Comparison of ENCODE assay signal across 8 cellular contexts in genomic region chr17:28661635-28662526, GRCh38. TPM values are rescaled to one million over a fixed set of nuclear protein-coding genes. Genes with fewer than 3 reads are reported as not detected.
A peak's percentile ranks its signal among the peaks of the same experiment; 100 is the strongest.
DNase-seq lines count a peak whose midpoint lies in the region; TF ChIP-seq lines count a peak whose summit lies in the region.

Gene SDF2, minus strand, starts transcription at chr17:28661906. Its CDS starts 30 bp downstream, at chr17:28661876.
Gene SUPT6H, plus strand, starts transcription at chr17:28662205. Its CDS starts 11,197 bp downstream, at chr17:28673402.

- TF ChIP-seq CTCF in fibroblast of the aortic adventitia (IDR thresholded peaks at IDR 0.05; ENCODE audit: insufficient read depth, low read length) (no peak), neural cell (IDR thresholded peaks at IDR 0.05; ENCODE audit: poor library complexity, severe bottlenecking) (no peak), stomach (IDR thresholded peaks at IDR 0.05) (no peak)

- intact Hi-C loops in stomach (cut with DNase I; ENCODE audit: low total_unique reads), result no loop called here

- no peaks in the 10 kb centered on the region for H3K27me3 ChIP-seq in H7 (ENCODE audit: control insufficient read depth, insufficient read depth, low read length)
- no peaks in the 10 kb centered on the region for H3K27me3 ChIP-seq in MG63
- H3K27me3 ChIP-seq in neural cell (ENCODE audit: insufficient read depth, low read depth, low read length), result no peaks in the 10 kb centered on the region
- no peaks in the 10 kb centered on the region for H3K27me3 ChIP-seq in stomach

- TF ChIP-seq POLR2A in stomach (IDR thresholded peaks at IDR 0.05), result peak in 2 of 4 donors; percentile 56 to 86

- no peaks in the 10 kb centered on the region for H3K9me2 ChIP-seq in neural cell (ENCODE audit: insufficient read depth, low read length)

- peaks cover 4% of the 10 kb centered on the region for H4K20me1 ChIP-seq in neural cell (ENCODE audit: insufficient read depth)

- WGBS in stomach, 5 donors, result 0 to 1% (median 0%) methylated on average over 48 to 66 of the region's 66 CpGs

- H3K4me3 ChIP-seq in H7 (ENCODE audit: insufficient read depth, low read depth, low read length) (peak within 1 kb of the TSS; percentile 91), MG63 (peak within 1 kb of the TSS; percentile 81), fibroblast of the aortic adventitia (ENCODE audit: low read depth, low read length) (peak within 1 kb of the TSS; percentile 97), neural cell (ENCODE audit: low read length) (peak within 1 kb of the TSS; percentile 92), stomach (peak within 1 kb of the TSS; percentile 75 to 90 (median 84))

- H3K9me3 ChIP-seq in MG63 (peaks cover 5% of the 10 kb centered on the region), neural cell (ENCODE audit: low read length) (no peaks in the 10 kb centered on the region), stomach (no peaks in the 10 kb centered on the region)

- peaks cover 22 to 60% (median 51%) of the 10 kb centered on the region in 4 donors for H3K4me1 ChIP-seq in stomach

- no peak for TF ChIP-seq RAD21 in neural cell (conservative IDR thresholded peaks at IDR 0.05)

- H3K27ac ChIP-seq in neural cell (ENCODE audit: low read length), result peak within 1 kb of the TSS; percentile 98
- H3K27ac ChIP-seq in stomach, result peak within 1 kb of the TSS; percentile 93 to 99 (median 98)

- H3K79me2 ChIP-seq in neural cell (replicated peaks; ENCODE audit: insufficient read depth, low read length), result peaks cover 67% of the 10 kb centered on the region

- H3K9ac ChIP-seq in neural cell (ENCODE audit: low read length), result peak within 1 kb of the TSS; percentile 95

- H2AFZ ChIP-seq in neural cell (ENCODE audit: low read depth, low read length), result peak within 1 kb of the TSS; percentile 90

- in situ Hi-C loops in G401 (cut with HindIII; ENCODE audit: low sequenced_read_pairs), result no loop called here

- peak; percentile 58 for TF ChIP-seq EP300 in neural cell (conservative IDR thresholded peaks at IDR 0.05; ENCODE audit: poor library complexity, severe bottlenecking)
- TF ChIP-seq EP300 in stomach (IDR thresholded peaks at IDR 0.05), result no peak

- peaks cover 2% of the 10 kb centered on the region for H3K36me3 ChIP-seq in H7 (replicated peaks; ENCODE audit: control insufficient read depth, insufficient read depth, low read length)
- peaks cover 64% of the 10 kb centered on the region for H3K36me3 ChIP-seq in MG63
- peaks cover 4% of the 10 kb centered on the region for H3K36me3 ChIP-seq in neural cell (ENCODE audit: insufficient read depth, low read length)
- H3K36me3 ChIP-seq in stomach, result peaks cover 9 to 51% (median 42%) of the 10 kb centered on the region in 4 donors

- no peaks in the 10 kb centered on the region for H3F3A ChIP-seq in neural cell (ENCODE audit: insufficient read depth, low read length, poor library complexity, severe bottlenecking)

- peak within 1 kb of the TSS; percentile 98 for H3K4me2 ChIP-seq in neural cell (ENCODE audit: low read length)

- peak; percentile 93 for DNase-seq in G401 (ENCODE audit: low spot score)
- peak; percentile 95 for DNase-seq in H7
- DNase-seq in MG63, result peak; percentile 91
- DNase-seq in SHP77 (lab: John Stamatoyannopoulos, UW), result peak; percentile 80 to 85
- peak; percentile 91 for DNase-seq in activated effector memory CD4-positive, alpha-beta T cell treated with Interleukin-2 at 50 U/mL for 16 hours
- DNase-seq in fibroblast of the aortic adventitia (ENCODE audit: low read depth), result peak; percentile 85
- peak; percentile 93 for DNase-seq in stomach

TF ChIP-seq in neural cell, 6 proteins besides CTCF, POLR2A, EP300 and RAD21:
- TF ChIP-seq MXI1 (conservative IDR thresholded peaks at IDR 0.05; ENCODE audit: poor library complexity, severe bottlenecking) (peak; percentile 87), EZH2 (IDR thresholded peaks at IDR 0.05; ENCODE audit: borderline replicate concordance, insufficient read depth, low read length, poor library complexity, severe bottlenecking) (no peak), REST (IDR thresholded peaks at IDR 0.05; ENCODE audit: borderline replicate concordance) (peak; percentile 95), TAF1 (IDR thresholded peaks at IDR 0.05; ENCODE audit: low read depth) (peak; percentile 67), POLR2AphosphoS5 (IDR thresholded peaks at IDR 0.05) (peak; percentile 97), SMC3 (conservative IDR thresholded peaks at IDR 0.05; ENCODE audit: poor library complexity) (no peak)
TF ChIP-seq in neural cell: peak in this region for 4.

RNA-seq across cellular contexts. Expression of gene SDF2, which starts in this region (rescaled TPM):
- 57.7 and 73.3 TPM in 2 replicates for total RNA-seq in G401 (2014; rRNA removed; shearing (Covaris generic))
- total RNA-seq in H7 (2014; rRNA removed; shearing (Covaris generic)), result 47.3 and 52.7 TPM in 2 replicates
- 58.6 and 78.2 TPM in 2 replicates for total RNA-seq in MG63 (2014; rRNA removed; shearing (Covaris generic); ENCODE audit: low replicate concordance)
- total RNA-seq in fibroblast of the aortic adventitia (ENCODE audit: low replicate concordance) (32.5 and 36.9 TPM in 2 replicates), stomach (10 to 100 TPM; 43.7 to 88.1 (median 49.0) TPM)
- polyA plus RNA-seq in neural cell (113 and 129 TPM in 2 replicates), stomach (10 to 100 TPM; 38.7 to 45.1 (median 40.8) TPM)
- 36.3 and 40.9 TPM in 2 replicates for polyA minus RNA-seq in neural cell

RNA-seq across cellular contexts. Expression of gene SUPT6H, which starts in this region (rescaled TPM):
- total RNA-seq in G401 (2014; rRNA removed; shearing (Covaris generic)), result 24.4 and 43.0 TPM in 2 replicates
- 25.1 and 32.4 TPM in 2 replicates for total RNA-seq in H7 (2014; rRNA removed; shearing (Covaris generic))
- 27.6 and 32.0 TPM in 2 replicates for total RNA-seq in MG63 (2014; rRNA removed; shearing (Covaris generic); ENCODE audit: low replicate concordance)
- total RNA-seq in fibroblast of the aortic adventitia (ENCODE audit: low replicate concordance) (46.8 and 60.5 TPM in 2 replicates), stomach (100 to 1,000 TPM in 1 of 5 donors, 10 to 100 TPM in 4; 46.0 to 135 (median 89.2) TPM)
- polyA plus RNA-seq in neural cell (19.0 and 20.4 TPM in 2 replicates), stomach (10 to 100 TPM; 16.9 to 19.1 (median 17.7) TPM)
- 47.0 and 53.3 TPM in 2 replicates for polyA minus RNA-seq in neural cell

Comparison
In these comparisons a context has a peak if more than half of its experiments do, and no peak if none do; other contexts are left out.
1. Peak in every context shown above with its lines: DNase-seq, H3K4me3 ChIP-seq and H3K27ac ChIP-seq.